In genomic region chr19:44071824-44072542, GRCh38 we compare ENCODE assay signal across 1 cellular context.
TF ChIP-seq lines count a peak whose summit lies in the region.

Gene ZNF284 (plus strand): TSS chr19:44072159. CDS start chr19:44076390, 4,231 bp downstream.

TF ChIP-seq in HepG2, 621 proteins besides CTCF, POLR2A, EP300 and RAD21 (continued from another document and continues in another):
- no peak; the same call in 1 of the 2 replicates for TF ChIP-seq MTERF4 (CRISPR knock-in tag; IDR thresholded peaks at IDR 0.05)
- peak; percentile 90 for TF ChIP-seq PHF20 (CRISPR knock-in tag; IDR thresholded peaks at IDR 0.05)
- TF ChIP-seq PRMT3 (CRISPR knock-in tag; IDR thresholded peaks at IDR 0.05; ENCODE audit: borderline replicate concordance, low read depth): no peak
- peak; percentile 72; the same call in 1 of the 2 replicates for TF ChIP-seq ELF4 (CRISPR knock-in tag; IDR thresholded peaks at IDR 0.05; ENCODE audit: borderline replicate concordance)
- no peak for TF ChIP-seq ZNF225 (CRISPR knock-in tag; IDR thresholded peaks at IDR 0.05)
- TF ChIP-seq KLF12 (CRISPR knock-in tag; IDR thresholded peaks at IDR 0.05; ENCODE audit: borderline replicate concordance): no peak
- 0 out of 2 replicates have a peak, but pooled peaks have one; percentile 46 for TF ChIP-seq CAMTA2 (CRISPR knock-in tag; IDR thresholded peaks at IDR 0.05; ENCODE audit: borderline replicate concordance)
- peak; percentile 70; the same call in 1 of the 2 replicates for TF ChIP-seq KDM2A (CRISPR knock-in tag; IDR thresholded peaks at IDR 0.05; ENCODE audit: borderline replicate concordance, low read depth)
- no peak for TF ChIP-seq SKI (IDR thresholded peaks at IDR 0.05; ENCODE audit: partially characterized antibody)
- TF ChIP-seq HINFP (CRISPR knock-in tag; IDR thresholded peaks at IDR 0.05; ENCODE audit: low read depth): no peak
- TF ChIP-seq KDM5B (CRISPR knock-in tag; IDR thresholded peaks at IDR 0.05; ENCODE audit: borderline replicate concordance): peak; percentile 19; the same call in 1 of the 2 replicates
- TF ChIP-seq ZSCAN25 (CRISPR knock-in tag; IDR thresholded peaks at IDR 0.05): no peak; the same call in 1 of the 2 replicates
- no peak for TF ChIP-seq ZBED4 (CRISPR knock-in tag; IDR thresholded peaks at IDR 0.05; ENCODE audit: borderline replicate concordance)
- 0 out of 2 replicates have a peak, but pooled peaks have one; percentile 50 for TF ChIP-seq NCOA2 (CRISPR knock-in tag; IDR thresholded peaks at IDR 0.05)
- TF ChIP-seq ZSCAN12 (CRISPR knock-in tag; IDR thresholded peaks at IDR 0.05): no peak
- no peak for TF ChIP-seq TRAFD1 (CRISPR knock-in tag; IDR thresholded peaks at IDR 0.05; ENCODE audit: borderline replicate concordance)
- no peak for TF ChIP-seq NR3C1 (CRISPR knock-in tag; IDR thresholded peaks at IDR 0.05)
- no peak for TF ChIP-seq ZNF318 (CRISPR knock-in tag; IDR thresholded peaks at IDR 0.05)
- TF ChIP-seq ZNF124 (CRISPR knock-in tag; IDR thresholded peaks at IDR 0.05): no peak
- no peak for TF ChIP-seq U2AF1 (optimal IDR thresholded peaks at IDR 0.05; ENCODE audit: low read depth, low read length)
- TF ChIP-seq PBX3 (CRISPR knock-in tag; IDR thresholded peaks at IDR 0.05; ENCODE audit: borderline replicate concordance): no peak
- TF ChIP-seq ZNF256 (CRISPR knock-in tag; conservative IDR thresholded peaks at IDR 0.05): no peak
- no peak for TF ChIP-seq E2F2 (CRISPR knock-in tag; IDR thresholded peaks at IDR 0.05; ENCODE audit: borderline replicate concordance)
- no peak for TF ChIP-seq ZNF7 (CRISPR knock-in tag; IDR thresholded peaks at IDR 0.05)
- TF ChIP-seq ZFP1 (CRISPR knock-in tag; IDR thresholded peaks at IDR 0.05): no peak
- peak; percentile 74 for TF ChIP-seq PHF8 (CRISPR knock-in tag; IDR thresholded peaks at IDR 0.05)
- TF ChIP-seq XBP1 (CRISPR knock-in tag; IDR thresholded peaks at IDR 0.05): no peak
- no peak for TF ChIP-seq SIN3B (IDR thresholded peaks at IDR 0.05; ENCODE audit: low read length)
- TF ChIP-seq ZNF746 (CRISPR knock-in tag; IDR thresholded peaks at IDR 0.05): no peak
- TF ChIP-seq ZSCAN9 (CRISPR knock-in tag; IDR thresholded peaks at IDR 0.05; ENCODE audit: borderline replicate concordance): peak; percentile 86
- TF ChIP-seq NR2F2 (IDR thresholded peaks at IDR 0.05; ENCODE audit: borderline replicate concordance, low read depth): peak; percentile 16; the same call in 1 of the 2 replicates
- TF ChIP-seq CREB3 (CRISPR knock-in tag; IDR thresholded peaks at IDR 0.05): no peak
- no peak for TF ChIP-seq ATF7 (IDR thresholded peaks at IDR 0.05)
- no peak for TF ChIP-seq ATF7 (CRISPR knock-in tag; IDR thresholded peaks at IDR 0.05)
- no peak for TF ChIP-seq ZNF639 (CRISPR knock-in tag; conservative IDR thresholded peaks at IDR 0.05)
- TF ChIP-seq ZNF317 (CRISPR knock-in tag; IDR thresholded peaks at IDR 0.05): no peak
- TF ChIP-seq KAT7 (CRISPR knock-in tag; IDR thresholded peaks at IDR 0.05; ENCODE audit: borderline replicate concordance): no peak
- no peak for TF ChIP-seq SOX13 (IDR thresholded peaks at IDR 0.05)
- no peak for TF ChIP-seq SOX13 (CRISPR knock-in tag; conservative IDR thresholded peaks at IDR 0.05 in 1 of 2, IDR thresholded peaks at IDR 0.05 in 1 of 2)
